In genomic region chr1:171438441-171438840, GRCh38 we compare ENCODE assay signal across 12 cellular contexts. TPM values are rescaled to one million over a fixed set of nuclear protein-coding genes. Genes with fewer than 3 reads are reported as not detected.
DNase-seq lines count a peak whose midpoint lies in the region; ATAC-seq, FAIRE-seq and TF ChIP-seq lines count a peak whose summit lies in the region.
"Had no signal": no experiment of that assay in that cellular context is flagged by ENCODE, and none has a peak within 500 bp of the region (broad histone marks: within the 10 kb centered on the region; RNA-seq: fewer than 3 reads in every experiment).

No MANE protein-coding gene starts in this region.

- no peak overlapping the region for H3K4me3 ChIP-seq in breast epithelium
- H3K4me3 ChIP-seq in right atrium auricular region: no peak overlapping the region
- H3K4me3 ChIP-seq in esophagus muscularis mucosa: no peak overlapping the region

- H3K9me3 Mint-ChIP-seq in MCF 10A (ENCODE audit: unreplicated experiment): no peaks in the 10 kb centered on the region
- H3K9me3 Mint-ChIP-seq in osteocyte (ENCODE audit: unreplicated experiment): no peaks in the 10 kb centered on the region
- H3K9me3 Mint-ChIP-seq: nephron; T-helper 2 cell treated with Interferon-gamma antibody and Interleukin-4, amounts not matched to agents 5 μg/mL and 100 μg/mL, for 36 hours had no signal

- H3K27me3 ChIP-seq in breast epithelium: no peaks in the 10 kb centered on the region
- no peaks in the 10 kb centered on the region for H3K27me3 ChIP-seq in right atrium auricular region
- no peaks in the 10 kb centered on the region for H3K27me3 ChIP-seq in esophagus muscularis mucosa

- CTCF ChIA-PET in MCF 10A (lab: Yijun Ruan, JAX): interaction anchor here (5.6 kb wide), 1 partner anchor 47 kb away, joined by 33 read pairs; the partner anchor contains the start of gene PRRC2C

- no peak for FAIRE-seq in urothelium cell line (lab: Jason Lieb, UNC)
- FAIRE-seq: A204.1, GM12891 had no signal

- H3K4me1 Mint-ChIP-seq in MCF 10A (ENCODE audit: insufficient read depth, unreplicated experiment) (peaks cover 31% of the 10 kb centered on the region), osteocyte (ENCODE audit: unreplicated experiment) (peaks cover 6% of the 10 kb centered on the region)
- H3K4me1 Mint-ChIP-seq: nephron had no signal

- no peaks in the 10 kb centered on the region for H3K36me3 Mint-ChIP-seq in MCF 10A (ENCODE audit: insufficient read depth, unreplicated experiment)
- H3K36me3 Mint-ChIP-seq in osteocyte (ENCODE audit: unreplicated experiment): no peaks in the 10 kb centered on the region

- intact Hi-C loops in MCF 10A (cut with micrococcal nuclease): loop anchor here (1.0 to 10.0 kb wide), 2 partner anchors 47 to 124 kb away; partner anchors contain the start of genes FMO4 and PRRC2C
- intact Hi-C loops in breast epithelium (cut with DNase I; ENCODE audit: low total_unique reads): no loop called here
- intact Hi-C loops in esophagus muscularis mucosa (cut with DNase I): no loop called here

- no peak for ATAC-seq in GM21390 (IDR thresholded peaks at IDR 0.05; ENCODE audit: unreplicated experiment)

- TF ChIP-seq EP300 in esophagus muscularis mucosa (IDR thresholded peaks at IDR 0.05): no peak

- H3K27ac Mint-ChIP-seq in MCF 10A (ENCODE audit: low read depth, unreplicated experiment) (peak overlapping the region; percentile 88), osteocyte (ENCODE audit: unreplicated experiment) (no peak overlapping the region)
- H3K27ac Mint-ChIP-seq: nephron; T-helper 2 cell treated with Interferon-gamma antibody and Interleukin-4, amounts not matched to agents 5 μg/mL and 100 μg/mL, for 36 hours had no signal

- TF ChIP-seq POLR2A in breast epithelium (IDR thresholded peaks at IDR 0.05): no peak
- no peak for TF ChIP-seq POLR2A in esophagus muscularis mucosa (IDR thresholded peaks at IDR 0.05; ENCODE audit: low read depth)

- DNase-seq in MCF 10A (ENCODE audit: unreplicated experiment) (peak; percentile 99), breast epithelium (ENCODE audit: low spot score in 2 of 2) (no peak), astrocyte of the hippocampus (ENCODE audit: low read depth, low spot score) (peak; percentile 96), right atrium auricular region (ENCODE audit: low spot score) (peak; percentile 75), urothelium cell line (ENCODE audit: low spot score) (peak; percentile 76), osteocyte (ENCODE audit: extremely low spot score, unreplicated experiment) (no peak), esophagus muscularis mucosa (ENCODE audit: extremely low spot score) (no peak)

- BruUV-seq in MCF 10A (replicated peaks; lab: Mats Ljungman, UMichigan): no TSS peak

- H3K27me3 Mint-ChIP-seq in MCF 10A (ENCODE audit: insufficient read depth, unreplicated experiment) (no peaks in the 10 kb centered on the region), osteocyte (ENCODE audit: unreplicated experiment) (no peaks in the 10 kb centered on the region)

- no peak overlapping the region for H3K27ac ChIP-seq in breast epithelium
- no peak overlapping the region for H3K27ac ChIP-seq in right atrium auricular region
- peak overlapping the region in 1 of 4 donors; percentile 10 for H3K27ac ChIP-seq in esophagus muscularis mucosa (replicated peaks in 1 of 4)

- POLR2A ChIA-PET in MCF 10A (lab: Yijun Ruan, JAX): interaction anchor here (0.6 to 3.3 kb wide), 5 partner anchors 14 to 47 kb away, joined by 3 to 38 read pairs (median 5); partner anchors contain the start of gene PRRC2C

- H3K36me3 ChIP-seq in breast epithelium: no peaks in the 10 kb centered on the region
- H3K36me3 ChIP-seq in right atrium auricular region: no peaks in the 10 kb centered on the region
- no peaks in the 10 kb centered on the region for H3K36me3 ChIP-seq in esophagus muscularis mucosa

- no peak overlapping the region for H3K4me3 Mint-ChIP-seq in MCF 10A (ENCODE audit: unreplicated experiment)
- no peak overlapping the region for H3K4me3 Mint-ChIP-seq in osteocyte (ENCODE audit: unreplicated experiment)
- H3K4me3 Mint-ChIP-seq: nephron; T-helper 2 cell treated with Interferon-gamma antibody and Interleukin-4, amounts not matched to agents 5 μg/mL and 100 μg/mL, for 36 hours had no signal

- TF ChIP-seq CTCF in MCF 10A (IDR thresholded peaks at IDR 0.05; ENCODE audit: unreplicated experiment) (no peak), breast epithelium (IDR thresholded peaks at IDR 0.05) (no peak), right atrium auricular region (IDR thresholded peaks at IDR 0.05) (no peak), osteocyte (IDR thresholded peaks at IDR 0.05) (no peak), esophagus muscularis mucosa (IDR thresholded peaks at IDR 0.05) (no peak)

- H3K9me3 ChIP-seq in breast epithelium: no peaks in the 10 kb centered on the region
- H3K9me3 ChIP-seq in right atrium auricular region: no peaks in the 10 kb centered on the region
- no peaks in the 10 kb centered on the region for H3K9me3 ChIP-seq in esophagus muscularis mucosa

- 34% methylated on average over 2 of the region's 2 CpGs for WGBS in esophagus muscularis mucosa

- peaks cover 0 to 3% of the 10 kb centered on the region in 2 donors for H3K4me1 ChIP-seq in breast epithelium
- no peaks in the 10 kb centered on the region for H3K4me1 ChIP-seq in right atrium auricular region
- peaks cover 0 to 9% (median 3%) of the 10 kb centered on the region in 4 donors for H3K4me1 ChIP-seq in esophagus muscularis mucosa

RNA-seq across cellular contexts. Expression of gene PRRC2C, which starts 46.9 kb away (rescaled TPM):
- total RNA-seq in MCF 10A (2022) (296 and 298 TPM in 2 replicates), breast epithelium (100 to 1,000 TPM in 1 of 3 donors, 10 to 100 TPM in 2; 91.1 to 126 (median 96.0) TPM), right atrium auricular region (10 to 100 TPM; 45.2 to 49.4 TPM), osteocyte (152 and 179 TPM in 2 replicates), esophagus muscularis mucosa (10 to 100 TPM; 63.8 to 79.3 (median 66.6) TPM)

Comparison
In these comparisons a context has a peak if more than half of its experiments do, and no peak if none do; other contexts are left out.
1. DNase-seq: peak in MCF 10A (single experiment), astrocyte of the hippocampus (single experiment), right atrium auricular region (single experiment) and urothelium cell line (single experiment); none in breast epithelium (0 of 2), osteocyte (single experiment) and esophagus muscularis mucosa (single experiment).